Comparison of ENCODE assay signal across 1 cellular context in genomic region chr12:112317481-112317880, GRCh38.
TF ChIP-seq lines count a peak whose summit lies in the region.

No MANE protein-coding gene starts in this region.

TF ChIP-seq in SK-N-SH, 30 proteins besides CTCF, POLR2A, EP300 and RAD21 (continued from another document):
- TF ChIP-seq, protein P1, sequence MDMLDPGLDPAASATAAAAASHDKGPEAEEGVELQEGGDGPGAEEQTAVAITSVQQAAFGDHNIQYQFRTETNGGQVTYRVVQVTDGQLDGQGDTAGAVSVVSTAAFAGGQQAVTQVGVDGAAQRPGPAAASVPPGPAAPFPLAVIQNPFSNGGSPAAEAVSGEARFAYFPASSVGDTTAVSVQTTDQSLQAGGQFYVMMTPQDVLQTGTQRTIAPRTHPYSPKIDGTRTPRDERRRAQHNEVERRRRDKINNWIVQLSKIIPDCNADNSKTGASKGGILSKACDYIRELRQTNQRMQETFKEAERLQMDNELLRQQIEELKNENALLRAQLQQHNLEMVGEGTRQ (IDR thresholded peaks at IDR 0.05; ENCODE audit: borderline replicate concordance, low read depth, low read length), result no peak
